Comparison of ENCODE assay signal across 23 cellular contexts in genomic region chr4:89357346-89357745, GRCh38.
"Had no signal": no experiment of that assay in that cellular context is flagged by ENCODE, and none has a peak within 500 bp of the region (broad histone marks: within the 10 kb centered on the region; RNA-seq: fewer than 3 reads in every experiment).

No MANE protein-coding gene starts in this region.

- H3K36me3 ChIP-seq: left ventricle myocardium inferior, thoracic aorta, upper lobe of left lung had no signal

- H3K4me2 ChIP-seq: hepatocyte had no signal

- H3K27me3 ChIP-seq: dorsolateral prefrontal cortex, hepatocyte, upper lobe of left lung had no signal

- H3K4me3 ChIP-seq: dorsolateral prefrontal cortex, hepatocyte, left ventricle myocardium inferior, thoracic aorta, upper lobe of left lung had no signal

- H3K4me1 ChIP-seq: left ventricle myocardium inferior, upper lobe of left lung had no signal

- ATAC-seq: effector memory CD8-positive, alpha-beta T cell; esophagus mucosa; naive thymus-derived CD4-positive, alpha-beta T cell; sciatic nerve; stimulated activated naive B cell treated with anti-CD40 and anti-IgM and Interleukin-4, amounts not matched to agents 10 μg/mL and 1 μg/mL and 100 μg/mL, for 72 hours had no signal

- H3K9me3 ChIP-seq: left ventricle myocardium inferior, thoracic aorta, upper lobe of left lung had no signal

- H3K79me2 ChIP-seq: hepatocyte had no signal

- H3K27ac ChIP-seq: dorsolateral prefrontal cortex, hepatocyte, left ventricle myocardium inferior, thoracic aorta, upper lobe of left lung had no signal

- H2AFZ ChIP-seq: hepatocyte had no signal

- DNase-seq: activated CD4-positive, alpha-beta memory T cell treated with anti-CD3 and anti-CD28 coated beads for 36 hours; activated CD4-positive, alpha-beta T cell treated with anti-CD3 and anti-CD28 coated beads for 4 hours; activated CD4-positive, CD25-positive, alpha-beta regulatory T cell; activated naive CD4-positive, alpha-beta T cell treated with Interleukin-2 at 50 U/mL for 16 hours; activated naive CD8-positive, alpha-beta T cell treated with anti-CD3 and anti-CD28 coated beads for 36 hours; activated T-cell treated with anti-CD3 and anti-CD28 coated beads, Interleukin-2, amount 50 U/mL, for 48 hours; central memory CD4-positive, alpha-beta T cell; dorsolateral prefrontal cortex; effector memory CD8-positive, alpha-beta T cell; foreskin melanocyte; glutamatergic neuron; left ventricle myocardium inferior; naive thymus-derived CD4-positive, alpha-beta T cell; posterior cingulate gyrus; small intestine; stimulated activated CD4-positive, alpha-beta T cell treated with anti-CD3 and anti-CD28 coated beads, Interleukin-15, amount 100 ng/mL, for 24 hours; stimulated activated CD8-positive, alpha-beta memory T cell treated with anti-CD3 and anti-CD28 coated beads, Interleukin-4, amount 100 ng/mL, for 48 hours; stimulated activated naive B cell treated with anti-CD40 and anti-IgM and Interleukin-4, amounts not matched to agents 10 μg/mL and 1 μg/mL and 100 μg/mL, for 72 hours; upper lobe of left lung had no signal
